In genomic region chr2:148658807-148659722, GRCh38 we compare ENCODE assay signal across 1 cellular context.
A peak's percentile ranks its signal among the peaks of the same experiment; 100 is the strongest.
TF ChIP-seq lines count a peak whose summit lies in the region.

No MANE protein-coding gene starts in this region.

TF ChIP-seq in GM12878, 131 proteins besides CTCF, POLR2A, EP300 and RAD21 (continued from another document and continues in another):
- TF ChIP-seq ATF2 (IDR thresholded peaks at IDR 0.05; ENCODE audit: low read length) (peak; percentile 52; the same call in 1 of the 2 replicates), BMI1 (IDR thresholded peaks at IDR 0.05; ENCODE audit: borderline replicate concordance) (no peak), POU2F2 (IDR thresholded peaks at IDR 0.05; ENCODE audit: borderline replicate concordance, low read depth, low read length) (no peak), GABPA (IDR thresholded peaks at IDR 0.05; ENCODE audit: low read depth) (no peak), SMAD1 (IDR thresholded peaks at IDR 0.05; ENCODE audit: low read depth, partially characterized antibody) (no peak), RBBP5 (conservative IDR thresholded peaks at IDR 0.05) (no peak), YY1 (IDR thresholded peaks at IDR 0.05; ENCODE audit: low read depth, low read length) (no peak), PAX8 (IDR thresholded peaks at IDR 0.05) (no peak), GATAD2B (conservative IDR thresholded peaks at IDR 0.05; ENCODE audit: low read depth) (no peak), WRNIP1 (IDR thresholded peaks at IDR 0.05; ENCODE audit: borderline replicate concordance, low read depth, low read length) (no peak), BACH1 (IDR thresholded peaks at IDR 0.05; ENCODE audit: borderline replicate concordance) (no peak), MYB (IDR thresholded peaks at IDR 0.05; ENCODE audit: borderline replicate concordance, low read depth, low read length) (no peak), RAD51 (IDR thresholded peaks at IDR 0.05) (no peak), JUND (IDR thresholded peaks at IDR 0.05; ENCODE audit: low read depth, low read length) (no peak), SIX5 (IDR thresholded peaks at IDR 0.05; ENCODE audit: low read depth, low read length, severe bottlenecking) (no peak), HSF1 (IDR thresholded peaks at IDR 0.05; ENCODE audit: low read depth, low read length) (no peak), E2F4 (IDR thresholded peaks at IDR 0.05; ENCODE audit: low read depth, low read length) (no peak), CBFB (IDR thresholded peaks at IDR 0.05; ENCODE audit: low read depth) (no peak), USF1 (IDR thresholded peaks at IDR 0.05; ENCODE audit: borderline replicate concordance, extremely low read length, insufficient read depth, low read depth, low read length) (no peak), MTA3 (IDR thresholded peaks at IDR 0.05; ENCODE audit: borderline replicate concordance, low read length) (no peak), YBX1 (IDR thresholded peaks at IDR 0.05) (no peak), KAT2A (conservative IDR thresholded peaks at IDR 0.05; ENCODE audit: control insufficient read depth, low read depth, low read length) (no peak), TCF12 (IDR thresholded peaks at IDR 0.05; ENCODE audit: low read depth, low read length) (no peak), ATF3 (IDR thresholded peaks at IDR 0.05; ENCODE audit: borderline replicate concordance, extremely low read depth, low read depth, low read length) (no peak), PAX5 (IDR thresholded peaks at IDR 0.05; ENCODE audit: borderline replicate concordance, low read depth, low read length) (no peak), SRF (IDR thresholded peaks at IDR 0.05; ENCODE audit: low read depth in 2 of 2, low read length in 2 of 2) (no peak), CBX3 (IDR thresholded peaks at IDR 0.05; ENCODE audit: borderline replicate concordance, low read depth) (no peak), KLF5 (IDR thresholded peaks at IDR 0.05; ENCODE audit: partially characterized antibody) (no peak), RELA (IDR thresholded peaks at IDR 0.05; ENCODE audit: borderline replicate concordance, partially characterized antibody) (no peak), NRF1 (conservative IDR thresholded peaks at IDR 0.05; ENCODE audit: low read depth, low read length) (no peak), CHD1 (IDR thresholded peaks at IDR 0.05; ENCODE audit: low read depth, low read length) (no peak), BCL3 (IDR thresholded peaks at IDR 0.05; ENCODE audit: borderline replicate concordance, insufficient read depth, low read depth, low read length, poor library complexity, severe bottlenecking) (no peak), FOXK2 (IDR thresholded peaks at IDR 0.05) (no peak), SP1 (IDR thresholded peaks at IDR 0.05; ENCODE audit: low read depth, low read length) (no peak), ZBTB40 (IDR thresholded peaks at IDR 0.05; ENCODE audit: borderline replicate concordance) (no peak), HDGF (IDR thresholded peaks at IDR 0.05) (no peak), NR2C2 (IDR thresholded peaks at IDR 0.05; ENCODE audit: borderline replicate concordance, control insufficient read depth, insufficient read length, low read depth) (no peak), MEF2A (IDR thresholded peaks at IDR 0.05; ENCODE audit: insufficient read depth, low read depth, low read length) (0 out of 2 replicates have a peak, but pooled peaks have one; percentile 7), RB1 (IDR thresholded peaks at IDR 0.05; ENCODE audit: borderline replicate concordance) (no peak), BRCA1 (IDR thresholded peaks at IDR 0.05; ENCODE audit: low read depth, low read length) (no peak), NFXL1 (IDR thresholded peaks at IDR 0.05; ENCODE audit: borderline replicate concordance) (no peak), ZNF217 (IDR thresholded peaks at IDR 0.05) (no peak), EGR1 (IDR thresholded peaks at IDR 0.05; ENCODE audit: borderline replicate concordance in 1 of 2, low read depth in 2 of 2, low read length in 2 of 2) (no peak), NR2F1 (conservative IDR thresholded peaks at IDR 0.05) (peak; percentile 43; the same call in 1 of the 2 replicates), ZSCAN29 (IDR thresholded peaks at IDR 0.05) (0 out of 2 replicates have a peak, but pooled peaks have one; percentile 31), STAT3 (IDR thresholded peaks at IDR 0.05; ENCODE audit: low read depth, low read length) (no peak), SMAD5 (IDR thresholded peaks at IDR 0.05; ENCODE audit: low read depth) (no peak), HCFC1 (IDR thresholded peaks at IDR 0.05; ENCODE audit: low read length) (no peak), LARP7 (IDR thresholded peaks at IDR 0.05) (no peak)
- TF ChIP-seq, protein P1, sequence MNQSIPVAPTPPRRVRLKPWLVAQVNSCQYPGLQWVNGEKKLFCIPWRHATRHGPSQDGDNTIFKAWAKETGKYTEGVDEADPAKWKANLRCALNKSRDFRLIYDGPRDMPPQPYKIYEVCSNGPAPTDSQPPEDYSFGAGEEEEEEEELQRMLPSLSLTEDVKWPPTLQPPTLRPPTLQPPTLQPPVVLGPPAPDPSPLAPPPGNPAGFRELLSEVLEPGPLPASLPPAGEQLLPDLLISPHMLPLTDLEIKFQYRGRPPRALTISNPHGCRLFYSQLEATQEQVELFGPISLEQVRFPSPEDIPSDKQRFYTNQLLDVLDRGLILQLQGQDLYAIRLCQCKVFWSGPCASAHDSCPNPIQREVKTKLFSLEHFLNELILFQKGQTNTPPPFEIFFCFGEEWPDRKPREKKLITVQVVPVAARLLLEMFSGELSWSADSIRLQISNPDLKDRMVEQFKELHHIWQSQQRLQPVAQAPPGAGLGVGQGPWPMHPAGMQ (IDR thresholded peaks at IDR 0.05; ENCODE audit: borderline replicate concordance): no peak
- TF ChIP-seq, protein P2, sequence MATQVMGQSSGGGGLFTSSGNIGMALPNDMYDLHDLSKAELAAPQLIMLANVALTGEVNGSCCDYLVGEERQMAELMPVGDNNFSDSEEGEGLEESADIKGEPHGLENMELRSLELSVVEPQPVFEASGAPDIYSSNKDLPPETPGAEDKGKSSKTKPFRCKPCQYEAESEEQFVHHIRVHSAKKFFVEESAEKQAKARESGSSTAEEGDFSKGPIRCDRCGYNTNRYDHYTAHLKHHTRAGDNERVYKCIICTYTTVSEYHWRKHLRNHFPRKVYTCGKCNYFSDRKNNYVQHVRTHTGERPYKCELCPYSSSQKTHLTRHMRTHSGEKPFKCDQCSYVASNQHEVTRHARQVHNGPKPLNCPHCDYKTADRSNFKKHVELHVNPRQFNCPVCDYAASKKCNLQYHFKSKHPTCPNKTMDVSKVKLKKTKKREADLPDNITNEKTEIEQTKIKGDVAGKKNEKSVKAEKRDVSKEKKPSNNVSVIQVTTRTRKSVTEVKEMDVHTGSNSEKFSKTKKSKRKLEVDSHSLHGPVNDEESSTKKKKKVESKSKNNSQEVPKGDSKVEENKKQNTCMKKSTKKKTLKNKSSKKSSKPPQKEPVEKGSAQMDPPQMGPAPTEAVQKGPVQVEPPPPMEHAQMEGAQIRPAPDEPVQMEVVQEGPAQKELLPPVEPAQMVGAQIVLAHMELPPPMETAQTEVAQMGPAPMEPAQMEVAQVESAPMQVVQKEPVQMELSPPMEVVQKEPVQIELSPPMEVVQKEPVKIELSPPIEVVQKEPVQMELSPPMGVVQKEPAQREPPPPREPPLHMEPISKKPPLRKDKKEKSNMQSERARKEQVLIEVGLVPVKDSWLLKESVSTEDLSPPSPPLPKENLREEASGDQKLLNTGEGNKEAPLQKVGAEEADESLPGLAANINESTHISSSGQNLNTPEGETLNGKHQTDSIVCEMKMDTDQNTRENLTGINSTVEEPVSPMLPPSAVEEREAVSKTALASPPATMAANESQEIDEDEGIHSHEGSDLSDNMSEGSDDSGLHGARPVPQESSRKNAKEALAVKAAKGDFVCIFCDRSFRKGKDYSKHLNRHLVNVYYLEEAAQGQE (IDR thresholded peaks at IDR 0.05; ENCODE audit: low read depth, low read length): no peak
- TF ChIP-seq, protein P3, sequence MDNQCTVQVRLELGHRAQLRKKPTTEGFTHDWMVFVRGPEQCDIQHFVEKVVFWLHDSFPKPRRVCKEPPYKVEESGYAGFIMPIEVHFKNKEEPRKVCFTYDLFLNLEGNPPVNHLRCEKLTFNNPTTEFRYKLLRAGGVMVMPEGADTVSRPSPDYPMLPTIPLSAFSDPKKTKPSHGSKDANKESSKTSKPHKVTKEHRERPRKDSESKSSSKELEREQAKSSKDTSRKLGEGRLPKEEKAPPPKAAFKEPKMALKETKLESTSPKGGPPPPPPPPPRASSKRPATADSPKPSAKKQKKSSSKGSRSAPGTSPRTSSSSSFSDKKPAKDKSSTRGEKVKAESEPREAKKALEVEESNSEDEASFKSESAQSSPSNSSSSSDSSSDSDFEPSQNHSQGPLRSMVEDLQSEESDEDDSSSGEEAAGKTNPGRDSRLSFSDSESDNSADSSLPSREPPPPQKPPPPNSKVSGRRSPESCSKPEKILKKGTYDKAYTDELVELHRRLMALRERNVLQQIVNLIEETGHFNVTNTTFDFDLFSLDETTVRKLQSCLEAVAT (IDR thresholded peaks at IDR 0.05): no peak
